25 cellular contexts compared by ENCODE assay signal in the genomic region with DNA sequence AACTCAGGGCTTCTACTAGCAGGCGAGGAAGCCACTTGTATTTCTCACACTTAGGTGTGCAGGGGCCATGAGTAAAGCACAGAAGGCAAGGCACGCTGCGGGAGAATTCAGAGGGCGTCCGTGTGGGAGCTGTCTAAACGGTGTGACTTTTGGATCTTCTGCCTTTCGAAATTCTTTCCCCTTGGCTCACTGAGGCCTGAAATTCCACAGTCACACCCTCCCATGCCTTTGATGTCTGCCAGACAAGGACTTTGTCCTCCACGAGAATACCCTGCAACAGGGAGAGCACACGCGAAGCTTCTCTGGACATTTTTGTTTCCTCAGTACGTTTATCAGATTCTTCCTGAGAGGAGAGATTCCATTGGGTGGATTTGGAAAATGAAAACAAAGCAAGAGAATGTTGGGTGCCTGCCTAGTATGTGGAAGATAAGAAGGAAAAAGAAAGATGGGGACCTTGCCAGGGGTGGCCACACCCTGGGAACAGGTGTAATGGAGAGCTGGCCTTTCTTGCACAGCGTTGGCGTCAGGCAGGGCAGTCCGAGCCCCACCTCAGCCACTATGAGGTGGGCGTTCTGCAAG.
A peak's percentile ranks its signal among the peaks of the same experiment; 100 is the strongest.
DNase-seq lines count a peak whose midpoint lies in the region; ATAC-seq, FAIRE-seq and TF ChIP-seq lines count a peak whose summit lies in the region.
"Had no signal": no experiment of that assay in that cellular context is flagged by ENCODE, and none has a peak within 500 bp of the region (broad histone marks: within the 10 kb centered on the region; RNA-seq: fewer than 3 reads in every experiment).

No MANE protein-coding gene starts in this region.

- H3K9ac ChIP-seq in neuronal stem cell (ENCODE audit: low read depth, low read length, poor library complexity) = no peak overlapping the region
- H3K9ac ChIP-seq: BLaER1, parathyroid adenoma had no signal

- no peak overlapping the region for H2BK15ac ChIP-seq in neuronal stem cell (ENCODE audit: low read length)

- H3K18ac ChIP-seq in neuronal stem cell (ENCODE audit: low read length) = no peak overlapping the region

- no peak overlapping the region for H3K23ac ChIP-seq in neuronal stem cell (ENCODE audit: low read depth, low read length, poor library complexity)

- no peak overlapping the region for H3K14ac ChIP-seq in neuronal stem cell (ENCODE audit: low read length)

- CTCF ChIA-PET in A549 (lab: Yijun Ruan, JAX) = no interaction called here

- peaks cover 11 to 20% of the 10 kb centered on the region in 2 donors for H3K27me3 Mint-ChIP-seq in stimulated activated naive B cell treated with anti-CD40 and anti-IgM and Interleukin-4, amounts not matched to agents 10 μg/mL and 1 μg/mL and 100 μg/mL, for 72 hours

- no peak overlapping the region for H3K4me3 Mint-ChIP-seq in stimulated activated naive B cell treated with anti-CD40 and anti-IgM and Interleukin-4, amounts not matched to agents 10 μg/mL and 1 μg/mL and 100 μg/mL, for 72 hours
- H3K4me3 Mint-ChIP-seq: activated CD4-positive, alpha-beta T cell treated with anti-CD3 and anti-CD28 coated beads, Interleukin-2, amount 10 ng/mL, durations not matched to agents 7 days and 5 days; activated naive CD8-positive, alpha-beta T cell treated with anti-CD3 and anti-CD28 coated beads, Interleukin-2, amount 10 ng/mL, durations not matched to agents 7 days and 5 days; activated T-helper 17 cell treated with anti-CD3 and anti-CD28 coated beads, Interleukin-2, amount 50 U/mL, for 72 hours; endodermal cell; HFFc6; naive thymus-derived CD4-positive, alpha-beta T cell had no signal

- 0 out of 5 replicates have a peak, but pooled peaks of 1 of the 2 experiments have one; percentile 20 for TF ChIP-seq RAD21 in A549 (conservative IDR thresholded peaks at IDR 0.05 in 1 of 2, IDR thresholded peaks at IDR 0.05 in 1 of 2)

- H2AFZ ChIP-seq in neuronal stem cell (ENCODE audit: low read length) = no peak overlapping the region
- H2AFZ ChIP-seq: parathyroid adenoma had no signal

- H3K4me3 ChIP-seq in A549 (peak overlapping the region; percentile 28; the same call in 1 of the 3 replicates), neuronal stem cell (ENCODE audit: low read length in 2 of 2) (no peak overlapping the region)
- H3K4me3 ChIP-seq: BLaER1 had no signal

- H3K36me3 ChIP-seq in neuronal stem cell (replicated peaks in 1 of 2; ENCODE audit: control insufficient read depth in 2 of 2, insufficient read depth in 2 of 2, low read length in 2 of 2) = no peaks in the 10 kb centered on the region
- H3K36me3 ChIP-seq: BLaER1 had no signal

- peak; percentile 56 to 77; a peak in 4 of 5 replicates for TF ChIP-seq EP300 in A549 (IDR thresholded peaks at IDR 0.05)

- no peaks in the 10 kb centered on the region for H3K79me1 ChIP-seq in neuronal stem cell (ENCODE audit: low read depth, low read length)

- 4% methylated on average over 15 of the region's 15 CpGs for WGBS in A549 (ENCODE audit: missing lambda C conversion rate)
- no CpG with 5 or more reads among the region's 15 CpGs for WGBS in neuronal stem cell (ENCODE audit: extremely low coverage in 2 of 2, insufficient read length in 2 of 2, insufficient replicate concordance in 1 of 2), 2 donors

- no peaks in the 10 kb centered on the region for H3K36me3 Mint-ChIP-seq in stimulated activated naive B cell treated with anti-CD40 and anti-IgM and Interleukin-4, amounts not matched to agents 10 μg/mL and 1 μg/mL and 100 μg/mL, for 72 hours
- H3K36me3 Mint-ChIP-seq: activated naive CD8-positive, alpha-beta T cell treated with anti-CD3 and anti-CD28 coated beads, Interleukin-2, amount 10 ng/mL, durations not matched to agents 7 days and 5 days had no signal

- no peaks in the 10 kb centered on the region for H3K4me1 Mint-ChIP-seq in stimulated activated naive B cell treated with anti-CD40 and anti-IgM and Interleukin-4, amounts not matched to agents 10 μg/mL and 1 μg/mL and 100 μg/mL, for 72 hours
- H3K4me1 Mint-ChIP-seq: activated CD4-positive, alpha-beta T cell treated with anti-CD3 and anti-CD28 coated beads, Interleukin-2, amount 10 ng/mL, durations not matched to agents 7 days and 5 days; activated naive CD8-positive, alpha-beta T cell treated with anti-CD3 and anti-CD28 coated beads, Interleukin-2, amount 10 ng/mL, durations not matched to agents 7 days and 5 days; activated T-helper 17 cell treated with anti-CD3 and anti-CD28 coated beads, Interleukin-2, amount 50 U/mL, for 72 hours; endodermal cell; naive thymus-derived CD4-positive, alpha-beta T cell had no signal

- no peak for TF ChIP-seq CTCF in A549 (IDR thresholded peaks at IDR 0.05)

- peak overlapping the region; percentile 62 for H4K91ac ChIP-seq in neuronal stem cell (ENCODE audit: low read depth, low read length, poor library complexity)

- H3K9me3 Mint-ChIP-seq in stimulated activated naive B cell treated with anti-CD40 and anti-IgM and Interleukin-4, amounts not matched to agents 10 μg/mL and 1 μg/mL and 100 μg/mL, for 72 hours = peaks cover 3 to 6% of the 10 kb centered on the region in 2 donors
- H3K9me3 Mint-ChIP-seq: activated naive CD8-positive, alpha-beta T cell treated with anti-CD3 and anti-CD28 coated beads, Interleukin-2, amount 10 ng/mL, durations not matched to agents 7 days and 5 days; activated T-helper 17 cell treated with anti-CD3 and anti-CD28 coated beads, Interleukin-2, amount 50 U/mL, for 72 hours had no signal

- peak; percentile 85 to 91 for ATAC-seq in A549
- ATAC-seq in stimulated activated naive B cell treated with anti-CD40 and anti-IgM and Interleukin-4, amounts not matched to agents 10 μg/mL and 1 μg/mL and 100 μg/mL, for 72 hours (replicated peaks) = no peak
- ATAC-seq: activated T-helper 17 cell treated with anti-CD3 and anti-CD28 coated beads, Interleukin-2, amount 50 U/mL, for 72 hours; naive thymus-derived CD4-positive, alpha-beta T cell had no signal

- H3K27ac ChIP-seq in A549 = peak overlapping the region; percentile 79 to 85
- no peak overlapping the region for H3K27ac ChIP-seq in neuronal stem cell (replicated peaks; ENCODE audit: low read length)
- H3K27ac ChIP-seq: BLaER1, parathyroid adenoma had no signal

- H3K4me1 ChIP-seq in A549 (peaks cover 30% of the 10 kb centered on the region), neuronal stem cell (ENCODE audit: control insufficient read depth in 2 of 2, insufficient read depth in 1 of 2, low read depth in 1 of 2, low read length in 2 of 2) (no peaks in the 10 kb centered on the region)
- H3K4me1 ChIP-seq: BLaER1, parathyroid adenoma had no signal

- H2AK5ac ChIP-seq in neuronal stem cell (ENCODE audit: low read depth, low read length) = no peak overlapping the region

- H2BK120ac ChIP-seq in neuronal stem cell (ENCODE audit: low read depth, low read length) = no peak overlapping the region

- POLR2A ChIA-PET in A549 (lab: Yijun Ruan, JAX) = no interaction called here

- no peak overlapping the region for H2BK5ac ChIP-seq in neuronal stem cell (ENCODE audit: low read length)

- peak overlapping the region; percentile 76 for H3K4me2 ChIP-seq in A549
- H3K4me2 ChIP-seq in neuronal stem cell (ENCODE audit: insufficient read depth, low read length, poor library complexity, severe bottlenecking) = no peak overlapping the region
- H3K4me2 ChIP-seq: BLaER1 had no signal

- TF ChIP-seq POLR2A in A549 (IDR thresholded peaks at IDR 0.05; ENCODE audit: low read length) = no peak

- peak; percentile 44 to 91 for DNase-seq in A549 (ENCODE audit: low read depth in 1 of 2, low spot score in 1 of 2)
- DNase-seq in SW480 (ENCODE audit: low spot score) = peak; percentile 94
- DNase-seq in kidney tubule cell (ENCODE audit: low spot score) = peak; percentile 34
- no peak for DNase-seq in neuronal stem cell (ENCODE audit: low spot score)
- DNase-seq in NCI-H2029 treated with DMSO at 0.1 percent for 48 hours (lab: John Stamatoyannopoulos, UW) = no peak
- DNase-seq in activated CD4-positive, alpha-beta T cell treated with anti-CD3 and anti-CD28 coated beads for 4 hours = no peak
- no peak for DNase-seq in DMS53 (lab: John Stamatoyannopoulos, UW)
- no peak for DNase-seq in stimulated activated naive B cell treated with anti-CD40 and anti-IgM and Interleukin-4, amounts not matched to agents 10 μg/mL and 1 μg/mL and 100 μg/mL, for 72 hours
- DNase-seq: activated CD4-positive, alpha-beta T cell treated with anti-CD3 and anti-CD28 coated beads, Interleukin-2, amount 10 ng/mL, durations not matched to agents 7 days and 5 days; activated naive CD8-positive, alpha-beta T cell treated with anti-CD3 and anti-CD28 coated beads, Interleukin-2, amount 10 ng/mL, durations not matched to agents 7 days and 5 days; endodermal cell; HFFc6; IMR-90; naive thymus-derived CD4-positive, alpha-beta T cell; NCI-H1436 treated with DMSO at 0.1 percent for 48 hours; NCI-H82; OCI-M1; SHP77; stimulated activated CD4-positive, alpha-beta T cell treated with anti-CD3 and anti-CD28 coated beads, Interleukin-4, amount 100 ng/mL, for 24 hours; T-helper 1 cell had no signal

- no peak overlapping the region for H3K4ac ChIP-seq in neuronal stem cell (ENCODE audit: low read length)

- H2BK12ac ChIP-seq in neuronal stem cell (ENCODE audit: low read length) = no peak overlapping the region

- H3K9me3 ChIP-seq in A549 (peaks cover 11% of the 10 kb centered on the region), neuronal stem cell (replicated peaks in 1 of 2; ENCODE audit: control insufficient read depth in 2 of 2, insufficient read depth in 1 of 2, low read depth in 1 of 2, low read length in 2 of 2) (peaks cover 3 to 6% of the 10 kb centered on the region in 2 donors)

- H3K27ac Mint-ChIP-seq in stimulated activated naive B cell treated with anti-CD40 and anti-IgM and Interleukin-4, amounts not matched to agents 10 μg/mL and 1 μg/mL and 100 μg/mL, for 72 hours = no peak overlapping the region
- H3K27ac Mint-ChIP-seq: activated CD4-positive, alpha-beta T cell treated with anti-CD3 and anti-CD28 coated beads, Interleukin-2, amount 10 ng/mL, durations not matched to agents 7 days and 5 days; activated naive CD8-positive, alpha-beta T cell treated with anti-CD3 and anti-CD28 coated beads, Interleukin-2, amount 10 ng/mL, durations not matched to agents 7 days and 5 days; activated T-helper 17 cell treated with anti-CD3 and anti-CD28 coated beads, Interleukin-2, amount 50 U/mL, for 72 hours; endodermal cell; HFFc6; naive thymus-derived CD4-positive, alpha-beta T cell had no signal

- FAIRE-seq in A549 (lab: Jason Lieb, UNC) = no peak
- FAIRE-seq: colon, G401.6 had no signal

- H4K8ac ChIP-seq in neuronal stem cell (ENCODE audit: low read depth, low read length) = no peak overlapping the region

- H3K27me3 ChIP-seq in neuronal stem cell (ENCODE audit: control insufficient read depth in 3 of 3, insufficient read depth in 3 of 3, low read depth in 1 of 3, low read length in 3 of 3) = peaks cover 0 to 3% (median 0%) of the 10 kb centered on the region in 3 experiments
- H3K27me3 ChIP-seq: BLaER1 had no signal

TF ChIP-seq in A549, 52 proteins besides CTCF, POLR2A, EP300 and RAD21 (continues in another document):
- TF ChIP-seq JUN (IDR thresholded peaks at IDR 0.05) (peak in 1 of 2 experiments; percentile 79; a peak in 3 of 5 replicates), MYC (IDR thresholded peaks at IDR 0.05; ENCODE audit: borderline replicate concordance, low read length) (0 out of 2 replicates have a peak, but pooled peaks have one; percentile 6), FOSL2 (IDR thresholded peaks at IDR 0.05) (peak; percentile 38; the same call in 1 of the 2 replicates), FOSL2 (CRISPR knock-in tag; IDR thresholded peaks at IDR 0.05) (peak; percentile 53), ZFP36 (IDR thresholded peaks at IDR 0.05; ENCODE audit: borderline replicate concordance, partially characterized antibody) (no peak)

Comparison
In these comparisons a context has a peak if more than half of its experiments do, and no peak if none do; other contexts are left out.
1. ATAC-seq: peak in A549 (2 of 2); none in stimulated activated naive B cell treated with anti-CD40 and anti-IgM and Interleukin-4, amounts not matched to agents 10 μg/mL and 1 μg/mL and 100 μg/mL, for 72 hours (0 of 2).
2. DNase-seq: peak in A549 (2 of 2), SW480 (single experiment) and kidney tubule cell (single experiment); none in neuronal stem cell (single experiment), NCI-H2029 treated with DMSO at 0.1 percent for 48 hours (single experiment), activated CD4-positive, alpha-beta T cell treated with anti-CD3 and anti-CD28 coated beads for 4 hours (0 of 2), DMS53 (single experiment) and stimulated activated naive B cell treated with anti-CD40 and anti-IgM and Interleukin-4, amounts not matched to agents 10 μg/mL and 1 μg/mL and 100 μg/mL, for 72 hours (single experiment).